8 cellular contexts compared by ENCODE assay signal in genomic region chr5:177362871-177363507, GRCh38. TPM values are rescaled to one million over a fixed set of nuclear protein-coding genes. Genes with fewer than 3 reads are reported as not detected.
DNase-seq lines count a peak whose midpoint lies in the region; ATAC-seq and TF ChIP-seq lines count a peak whose summit lies in the region.

No MANE protein-coding gene starts in this region.

- H3K36me3 ChIP-seq in A673 (ENCODE audit: insufficient read depth, low read length, poor library complexity, severe bottlenecking), result no peaks in the 10 kb centered on the region
- no peaks in the 10 kb centered on the region for H3K36me3 ChIP-seq in MM.1S (replicated peaks; ENCODE audit: insufficient read depth, low read length)

- no TSS peak for BruUV-seq in A673 (replicated peaks; lab: Mats Ljungman, UMichigan)

- H4K20me1 ChIP-seq in MM.1S (ENCODE audit: insufficient read depth, low read length), result 0 out of 2 replicates have a peak, but pooled peaks cover 6% of the 10 kb centered on the region

- ATAC-seq in GM19025 (IDR thresholded peaks at IDR 0.05; ENCODE audit: low read depth, unreplicated experiment) (peak; percentile 36), WTC11 (peak; percentile 39), left colon (peak; percentile 75)

- H3K27me3 Mint-ChIP-seq in WTC11 (ENCODE audit: low read depth), result peaks cover 14% of the 10 kb centered on the region

- CTCF ChIA-PET in A673 (lab: Charles Lee), result no interaction called here
- CTCF ChIA-PET in WTC11 (lab: Charles Lee), result interaction anchor here (0.6 to 13.2 kb wide), 11 partner anchors 8 to 264 kb away, joined by 3 to 216 read pairs (median 7); partner anchors contain the start of gene LMAN2

- no peak overlapping the region for H3K27ac ChIP-seq in A673 (ENCODE audit: low read depth, low read length, poor library complexity, severe bottlenecking)
- H3K27ac ChIP-seq in MM.1S (ENCODE audit: low read length), result peak overlapping the region; percentile 26; the same call in 1 of the 2 replicates

- POLR2A ChIA-PET in A673 (lab: Charles Lee; ENCODE audit: low non-redundant PET) (no interaction called here), WTC11 (lab: Charles Lee) (interaction anchor here (0.6 to 1.5 kb wide), 3 partner anchors 27 to 562 kb away, joined by 3 to 4 read pairs (median 3); no protein-coding TSS in a partner anchor)

- H3K4me3 ChIP-seq in A673 (ENCODE audit: low read depth, low read length, poor library complexity, severe bottlenecking), result peak overlapping the region; percentile 35
- H3K4me3 ChIP-seq in MM.1S (ENCODE audit: low read length), result peak overlapping the region; percentile 61

- no peaks in the 10 kb centered on the region for H3K36me3 Mint-ChIP-seq in WTC11

- H3K4me2 ChIP-seq in MM.1S (ENCODE audit: low read depth, low read length), result peak overlapping the region; percentile 97

- peak overlapping the region; percentile 76 for H3K4me3 Mint-ChIP-seq in WTC11

- H3K9ac ChIP-seq in MM.1S (ENCODE audit: low read length), result peak overlapping the region; percentile 24; the same call in 1 of the 2 replicates

- no peak for TF ChIP-seq CTCF in A673 (conservative IDR thresholded peaks at IDR 0.05; ENCODE audit: low read depth, low read length)
- TF ChIP-seq CTCF in MM.1S (IDR thresholded peaks at IDR 0.05; ENCODE audit: low read length), result no peak
- no peak for TF ChIP-seq CTCF in WTC11 (IDR thresholded peaks at IDR 0.05)

- no peaks in the 10 kb centered on the region for H3K27me3 ChIP-seq in A673 (replicated peaks; ENCODE audit: insufficient read depth, low read depth, low read length, poor library complexity)
- H3K27me3 ChIP-seq in MM.1S (replicated peaks; ENCODE audit: insufficient read depth, low read length), result no peaks in the 10 kb centered on the region

- H3K79me2 ChIP-seq in MM.1S (ENCODE audit: low read length), result peaks cover 53% of the 10 kb centered on the region

- peaks cover 40% of the 10 kb centered on the region for H3K4me1 Mint-ChIP-seq in WTC11

- DNase-seq in A673 (ENCODE audit: low spot score) (peak; percentile 61), MM.1S (peak; percentile 57), WTC11 (ENCODE audit: low spot score) (peak; percentile 76), left colon (peak; percentile 70 to 81), mesenteric fat pad (ENCODE audit: low spot score) (no peak)
- peak; percentile 52 for DNase-seq in central memory CD4-positive, alpha-beta T cell
- peak; percentile 29 to 62 (median 45) for DNase-seq in stimulated activated CD4-positive, alpha-beta T cell treated with anti-CD3 and anti-CD28 coated beads, TNF-alpha, amount 100 ng/mL, for 1 hour (ENCODE audit: low read depth in 3 of 3, low spot score in 1 of 3)

- H3F3A ChIP-seq in MM.1S (ENCODE audit: insufficient read depth, low read length), result peaks cover 14% of the 10 kb centered on the region; the same call in 1 of the 2 replicates

- peaks cover 20% of the 10 kb centered on the region for H3K4me1 ChIP-seq in A673 (ENCODE audit: insufficient read depth, low read length, poor library complexity, severe bottlenecking)
- peaks cover 35% of the 10 kb centered on the region for H3K4me1 ChIP-seq in MM.1S (ENCODE audit: low read length)

- H3K9me3 ChIP-seq in A673 (ENCODE audit: low read depth, low read length, poor library complexity, severe bottlenecking), result no peaks in the 10 kb centered on the region
- H3K9me3 ChIP-seq in MM.1S (replicated peaks; ENCODE audit: insufficient read depth, low read length), result no peaks in the 10 kb centered on the region

- H2AFZ ChIP-seq in MM.1S (ENCODE audit: low read length), result peak overlapping the region; percentile 46; the same call in 1 of the 2 replicates

- no peaks in the 10 kb centered on the region for H3K9me3 Mint-ChIP-seq in WTC11

- intact Hi-C loops in A673 (cut with micrococcal nuclease; ENCODE audit: unreplicated experiment), result no loop called here
- intact Hi-C loops in left colon (cut with DNase I, micrococcal nuclease), result loop anchor here in 1 of 2 donors (10.0 kb wide), 1 partner anchor 48 kb away; the partner anchor contains the start of gene MXD3

- H3K9me2 ChIP-seq in MM.1S (replicated peaks; ENCODE audit: insufficient read depth, low read length), result no peaks in the 10 kb centered on the region

- H3K27ac Mint-ChIP-seq in WTC11, result peak overlapping the region; percentile 74; the same call in 1 of the 2 replicates

TF ChIP-seq in WTC11, 78 proteins besides CTCF, POLR2A, EP300 and RAD21:
- TF ChIP-seq JUN (CRISPR knock-in tag; IDR thresholded peaks at IDR 0.05), result no peak
- no peak for TF ChIP-seq NFE2L1 (CRISPR knock-in tag; IDR thresholded peaks at IDR 0.05)
- 0 out of 2 replicates have a peak, but pooled peaks have one; percentile 11 for TF ChIP-seq TEAD1 (CRISPR knock-in tag; IDR thresholded peaks at IDR 0.05)
- peak; percentile 41; the same call in 1 of the 2 replicates for TF ChIP-seq FOXP4 (CRISPR knock-in tag; IDR thresholded peaks at IDR 0.05)
- TF ChIP-seq USF2 (CRISPR knock-in tag; IDR thresholded peaks at IDR 0.05), result 0 out of 2 replicates have a peak, but pooled peaks have one; percentile 2
- TF ChIP-seq MAX (CRISPR knock-in tag; IDR thresholded peaks at IDR 0.05), result peak; percentile 25
- 0 out of 2 replicates have a peak, but pooled peaks have one; percentile 18 for TF ChIP-seq NR2C2 (CRISPR knock-in tag; IDR thresholded peaks at IDR 0.05)
- TF ChIP-seq EMX1 (CRISPR knock-in tag; IDR thresholded peaks at IDR 0.05), result no peak
- TF ChIP-seq USF1 (CRISPR knock-in tag; IDR thresholded peaks at IDR 0.05), result peak; percentile 4; the same call in 1 of the 2 replicates
- TF ChIP-seq ZNF263 (CRISPR knock-in tag; IDR thresholded peaks at IDR 0.05; ENCODE audit: low read depth), result peak; percentile 98
- no peak for TF ChIP-seq ATF1 (CRISPR knock-in tag; IDR thresholded peaks at IDR 0.05)
- TF ChIP-seq ESRRA (CRISPR knock-in tag; IDR thresholded peaks at IDR 0.05; ENCODE audit: borderline replicate concordance), result no peak
- TF ChIP-seq SP1 (CRISPR knock-in tag; conservative IDR thresholded peaks at IDR 0.05), result peak; percentile 51

RNA-seq across cellular contexts. Expression of gene RGS14, which starts 5.3 kb away (rescaled TPM):
- 3.1 and 6.5 TPM in 2 replicates for total RNA-seq in A673 (2021)
- 60.4 to 74.6 TPM (median 64.6 TPM) in 3 replicates for total RNA-seq in WTC11 (2021)
- total RNA-seq in left colon, result 10 to 100 TPM in 1 of 2 donors, 1 to 10 TPM in 1; 5.6 to 12.0 TPM
- 8.2 TPM for total RNA-seq in mesenteric fat pad

RNA-seq across cellular contexts. Expression of gene LMAN2, which starts 11.5 kb away (rescaled TPM):
- total RNA-seq in A673 (2021) (97.7 and 98.4 TPM in 2 replicates), WTC11 (2021) (141 to 162 TPM (median 147 TPM) in 3 replicates), left colon (100 to 1,000 TPM; 139 to 141 TPM), mesenteric fat pad (90.9 TPM)

RNA-seq across cellular contexts. Expression of gene SLC34A1, which starts 21.2 kb away (rescaled TPM):
- total RNA-seq in A673 (2021) (not detected in 2 replicates), WTC11 (2021) (not detected in 3 replicates), left colon (not detected), mesenteric fat pad (not detected)

RNA-seq across cellular contexts. Expression of gene PFN3, which starts 37.5 kb away (rescaled TPM):
- total RNA-seq in A673 (2021), result not detected in 2 replicates
- 0.48 TPM in 1 of 3 replicates, not detected in the others for total RNA-seq in WTC11 (2021)
- not detected for total RNA-seq in left colon
- total RNA-seq in mesenteric fat pad, result not detected

RNA-seq across cellular contexts. Expression of gene F12, which starts 46.4 kb away (rescaled TPM):
- total RNA-seq in A673 (2021) (0.81 TPM in 1 of 2 replicates, not detected in the other), WTC11 (2021) (10.0 to 12.8 TPM (median 12.1 TPM) in 3 replicates), left colon (10 to 100 TPM in 1 of 2 donors, 1 to 10 TPM in 1; 9.0 to 11.3 TPM), mesenteric fat pad (not detected)
